Comparison of ENCODE assay signal across 25 cellular contexts in the genomic region with DNA sequence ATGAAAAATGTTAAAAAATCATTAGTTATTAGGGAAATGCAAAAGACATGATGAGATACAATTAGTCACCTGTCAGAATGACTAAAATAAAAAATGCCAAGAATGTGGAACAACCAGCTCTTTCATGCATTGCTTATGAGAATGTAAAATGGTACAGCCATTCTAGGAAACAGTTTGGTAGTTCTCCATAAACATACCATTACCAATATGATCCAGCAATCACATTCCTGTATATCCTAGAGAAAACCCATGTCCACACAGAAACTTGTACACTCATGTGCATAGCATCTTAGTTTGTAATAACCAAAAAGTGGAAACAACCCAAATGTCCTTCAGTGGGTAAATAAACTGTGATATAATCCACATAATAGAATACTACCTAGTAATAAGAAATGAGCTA.
DNase-seq lines count a peak whose midpoint lies in the region; ATAC-seq and TF ChIP-seq lines count a peak whose summit lies in the region.
"Had no signal": no experiment of that assay in that cellular context is flagged by ENCODE, and none has a peak within 500 bp of the region (broad histone marks: within the 10 kb centered on the region; RNA-seq: fewer than 3 reads in every experiment).

No MANE protein-coding gene starts in this region.

- ATAC-seq in HG03159 (IDR thresholded peaks at IDR 0.05; ENCODE audit: unreplicated experiment): no peak
- ATAC-seq: body of pancreas; heart left ventricle; K562; sciatic nerve; stimulated activated naive CD8-positive, alpha-beta T cell treated with anti-CD3 and anti-CD28 coated beads, Interleukin-15, Interleukin-2, amounts not matched to agents 100 U/mL and 50 U/mL, for 24 hours had no signal

- no peaks in the 10 kb centered on the region for H3K36me3 ChIP-seq in SJCRH30
- H3K36me3 ChIP-seq: heart left ventricle, ovary had no signal

- no peak overlapping the region for H3K27ac ChIP-seq in SJCRH30
- H3K27ac ChIP-seq: body of pancreas, heart left ventricle, ovary, VCaP had no signal

- no peak overlapping the region for H3K4me3 ChIP-seq in SJCRH30
- H3K4me3 ChIP-seq: body of pancreas, heart left ventricle, K562, lung, ovary had no signal

- no peaks in the 10 kb centered on the region for H3K4me1 ChIP-seq in SJCRH30
- H3K4me1 ChIP-seq: body of pancreas, heart left ventricle had no signal

- no peaks in the 10 kb centered on the region for H3K9me3 ChIP-seq in SJCRH30 (replicated peaks)
- H3K9me3 ChIP-seq: body of pancreas, ovary had no signal

- no peaks in the 10 kb centered on the region for H3K27me3 ChIP-seq in SJCRH30
- H3K27me3 ChIP-seq: body of pancreas, heart left ventricle, ovary had no signal

- DNase-seq in AG09319 (ENCODE audit: extremely low read depth, low read depth) (peak; percentile 8), HPDE6-E6E7 (ENCODE audit: extremely low spot score) (peak; percentile 8), astrocyte of the hippocampus (ENCODE audit: low read depth, low spot score) (peak; percentile 42), kidney glomerular epithelial cell (lab: John Stamatoyannopoulos, UW) (peak; percentile 22), SJCRH30 (no peak), NCI-H2227 treated with DMSO at 0.1 percent for 48 hours (lab: John Stamatoyannopoulos, UW) (no peak), NCI-H748 (lab: John Stamatoyannopoulos, UW; ENCODE audit: unreplicated experiment) (no peak)
- DNase-seq: activated CD4-positive, alpha-beta T cell treated with anti-CD3 and anti-CD28 coated beads, Interleukin-2, amount 50 U/mL, for 4 hours; activated naive CD4-positive, alpha-beta T cell treated with anti-CD3 and anti-CD28 coated beads for 36 hours; body of pancreas; Calu3; GDM1; heart left ventricle; immature natural killer cell; NCI-H1092 treated with DMSO at 0.1 percent for 48 hours; NCI-H2081; NCI-H510A; ovary; SHP77; stimulated activated naive CD8-positive, alpha-beta T cell treated with anti-CD3 and anti-CD28 coated beads, Interleukin-15, Interleukin-2, amounts not matched to agents 100 U/mL and 50 U/mL, for 24 hours had no signal

- no peak for TF ChIP-seq CTCF in AG09319 (IDR thresholded peaks at IDR 0.05; ENCODE audit: low read depth, low read length)

Comparison
In these comparisons a context has a peak if more than half of its experiments do, and no peak if none do; other contexts are left out.
1. DNase-seq: peak in AG09319 (single experiment), HPDE6-E6E7 (single experiment), astrocyte of the hippocampus (single experiment) and kidney glomerular epithelial cell (single experiment); none in SJCRH30 (0 of 2), NCI-H2227 treated with DMSO at 0.1 percent for 48 hours (single experiment) and NCI-H748 (single experiment).